Comparison of ENCODE assay signal across 21 cellular contexts in the genomic region with DNA sequence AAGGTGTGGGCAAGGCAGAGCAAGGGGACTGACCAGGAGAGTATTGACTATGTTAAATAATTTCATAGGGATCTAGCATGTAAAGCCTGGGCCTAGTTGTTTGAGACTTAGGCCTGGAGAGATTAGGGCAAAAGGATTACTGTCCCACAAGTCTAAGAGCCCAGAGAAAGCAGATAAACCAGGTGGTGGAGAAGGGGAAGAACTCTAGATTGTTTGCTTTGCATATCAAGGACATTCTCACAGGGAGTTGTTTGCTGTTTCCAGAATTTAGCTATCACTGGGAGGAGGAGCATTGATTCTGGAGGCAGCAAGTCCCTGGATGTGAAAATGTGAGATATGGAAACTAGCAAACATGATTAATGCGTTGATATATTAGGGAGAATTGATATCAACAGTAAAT.
"Had no signal": no experiment of that assay in that cellular context is flagged by ENCODE, and none has a peak within 500 bp of the region (broad histone marks: within the 10 kb centered on the region; RNA-seq: fewer than 3 reads in every experiment).

No MANE protein-coding gene starts in this region.

- ATAC-seq: activated CD4-positive, CD25-positive, alpha-beta regulatory T cell treated with anti-CD3 and anti-CD28 coated beads, Interleukin-2, amount 50 U/mL, for 24 hours; activated CD8-positive, alpha-beta T cell treated with anti-CD3 and anti-CD28 coated beads, Interleukin-2, amount 10 ng/mL, durations not matched to agents 7 days and 5 days had no signal

- DNase-seq: activated CD4-positive, alpha-beta T cell treated with anti-CD3 and anti-CD28 coated beads for 48 hours; activated CD4-positive, alpha-beta T cell treated with anti-CD3 and anti-CD28 coated beads, Interleukin-2, amount 50 U/mL, for 4 hours; activated CD8-positive, alpha-beta memory T cell treated with anti-CD3 and anti-CD28 coated beads, Interleukin-2, amount 50 U/mL, for 48 hours; activated CD8-positive, alpha-beta T cell treated with anti-CD3 and anti-CD28 coated beads, Interleukin-2, amount 10 ng/mL, durations not matched to agents 7 days and 5 days; activated naive CD4-positive, alpha-beta T cell treated with anti-CD3 and anti-CD28 coated beads, Interleukin-2, amount 50 U/mL, for 16 hours; activated naive CD8-positive, alpha-beta T cell treated with anti-CD3 and anti-CD28 coated beads, Interleukin-2, amount 10 ng/mL, durations not matched to agents 7 days and 5 days; activated T-cell treated with anti-CD3 and anti-CD28 coated beads, Interleukin-2, amount 50 U/mL, for 1 hour; adrenal gland; anterior cingulate cortex; cerebellar nuclear complex; MG63; MV-4-11; NCI-H1417 treated with DMSO at 0.1 percent for 48 hours; NCI-H187; NCI-H510A treated with DMSO at 0.1 percent for 48 hours; Peyer's patch; Right ventricle myocardium superior; SJCRH30; SK-N-SH; T-helper 1 cell had no signal
